Comparison of ENCODE assay signal across 8 cellular contexts in genomic region chr17:78253946-78254672, GRCh38. TPM values are rescaled to one million over a fixed set of nuclear protein-coding genes. Genes with fewer than 3 reads are reported as not detected.
DNase-seq lines count a peak whose midpoint lies in the region; ATAC-seq and TF ChIP-seq lines count a peak whose summit lies in the region.

No MANE protein-coding gene starts in this region.

- no peaks in the 10 kb centered on the region for H3K9me3 ChIP-seq in WERI-Rb-1 (ENCODE audit: severe bottlenecking)
- no peaks in the 10 kb centered on the region for H3K9me3 ChIP-seq in mammary epithelial cell (replicated peaks; ENCODE audit: insufficient read depth, low read length)
- H3K9me3 ChIP-seq in iPS-20b (ENCODE audit: insufficient read depth, low read depth, low read length): no peaks in the 10 kb centered on the region
- no peaks in the 10 kb centered on the region for H3K9me3 ChIP-seq in skeletal muscle satellite cell (replicated peaks; ENCODE audit: low read length)

- H3K4me3 ChIP-seq in WERI-Rb-1 (ENCODE audit: low read depth, low read length) (peak overlapping the region; percentile 83), mammary epithelial cell (replicated peaks in 1 of 3; ENCODE audit: insufficient read depth in 1 of 3, low read depth in 2 of 3, low read length in 3 of 3) (peak overlapping the region; percentile 76 to 91 (median 84)), iPS-20b (ENCODE audit: low read length) (peak overlapping the region; percentile 73), skeletal muscle satellite cell (ENCODE audit: low read length) (peak overlapping the region; percentile 87)

- H4K20me1 ChIP-seq in mammary epithelial cell (ENCODE audit: insufficient read depth, low read length): no peaks in the 10 kb centered on the region

- H3K4me1 ChIP-seq in mammary epithelial cell (ENCODE audit: insufficient read depth, low read length) (peaks cover 10% of the 10 kb centered on the region), iPS-20b (ENCODE audit: insufficient read depth, low read length) (peaks cover 23% of the 10 kb centered on the region), skeletal muscle satellite cell (ENCODE audit: control insufficient read depth, insufficient read depth, low read length) (peaks cover 10% of the 10 kb centered on the region)

- H3K27ac ChIP-seq in WERI-Rb-1 (peak overlapping the region; percentile 86), mammary epithelial cell (ENCODE audit: insufficient read depth, low read depth, low read length) (no peak overlapping the region), iPS-20b (ENCODE audit: low read length) (peak overlapping the region; percentile 75)

- dilution Hi-C loops in mammary epithelial cell (cut with HindIII; ENCODE audit: low sequenced_read_pairs): no loop called here

- H3K79me2 ChIP-seq in mammary epithelial cell (ENCODE audit: insufficient read depth, low read length): no peaks in the 10 kb centered on the region

- TF ChIP-seq CTCF in WERI-Rb-1 (IDR thresholded peaks at IDR 0.05; ENCODE audit: low read depth, low read length) (no peak), mammary epithelial cell (conservative IDR thresholded peaks at IDR 0.05 in 1 of 2, IDR thresholded peaks at IDR 0.05 in 1 of 2; ENCODE audit: extremely low read depth in 1 of 2, insufficient read depth in 1 of 2, low read depth in 1 of 2, low read length in 2 of 2) (no peak)

- H3K4me2 ChIP-seq in mammary epithelial cell (ENCODE audit: insufficient read depth, low read depth, low read length) (peak overlapping the region; percentile 89), skeletal muscle satellite cell (ENCODE audit: low read length) (peak overlapping the region; percentile 100)

- ATAC-seq in HG02642 (IDR thresholded peaks at IDR 0.05; ENCODE audit: poor library complexity, unreplicated experiment): peak; percentile 58
- ATAC-seq in GM21825 (IDR thresholded peaks at IDR 0.05; ENCODE audit: unreplicated experiment): no peak

- peak; percentile 95 for DNase-seq in DMS53 (lab: John Stamatoyannopoulos, UW)
- DNase-seq in NCI-H2171 treated with DMSO at 0.1 percent for 48 hours (lab: John Stamatoyannopoulos, UW): peak; percentile 82
- peak; percentile 95 for DNase-seq in WERI-Rb-1
- DNase-seq in mammary epithelial cell: peak; percentile 67

- in situ Hi-C loops in mammary epithelial cell (cut with MboI; ENCODE audit: low sequenced_read_pairs in 2 of 2): loop anchor here in 1 of 2 donors (25.0 kb wide), 1 partner anchor 142 kb away; no protein-coding TSS in a partner anchor

- H3K9ac ChIP-seq in mammary epithelial cell (ENCODE audit: insufficient read depth, low read length) (peak overlapping the region; percentile 38), iPS-20b (ENCODE audit: low read depth, low read length) (peak overlapping the region; percentile 89; the same call in 1 of the 2 replicates), skeletal muscle satellite cell (ENCODE audit: low read depth, low read length) (peak overlapping the region; percentile 90)

- H3K36me3 ChIP-seq in WERI-Rb-1: peaks cover 3% of the 10 kb centered on the region
- H3K36me3 ChIP-seq in mammary epithelial cell (ENCODE audit: insufficient read depth, low read length): no peaks in the 10 kb centered on the region
- no peaks in the 10 kb centered on the region for H3K36me3 ChIP-seq in iPS-20b (ENCODE audit: insufficient read depth, low read depth, low read length)
- no peaks in the 10 kb centered on the region for H3K36me3 ChIP-seq in skeletal muscle satellite cell (ENCODE audit: insufficient read depth, low read length)

- intact Hi-C loops in mammary epithelial cell (cut with micrococcal nuclease): loop anchor here (1.0 kb wide), 1 partner anchor 67 kb away; the partner anchor contains the start of genes AFMID and TK1

- no TSS peak for BruUV-seq in mammary epithelial cell (replicated peaks; lab: Mats Ljungman, UMichigan)

- H2AFZ ChIP-seq in mammary epithelial cell (ENCODE audit: low read depth, low read length): peak overlapping the region; percentile 99

- 3% methylated on average over 20 of the region's 73 CpGs for WGBS in mammary epithelial cell (ENCODE audit: low coverage, missing lambda C conversion rate)

- CTCF ChIA-PET in mammary epithelial cell (lab: Charles Lee; ENCODE audit: low non-redundant PET): no interaction called here

- H3K27me3 ChIP-seq in WERI-Rb-1 (ENCODE audit: insufficient read depth, low read depth, severe bottlenecking) (no peaks in the 10 kb centered on the region), mammary epithelial cell (ENCODE audit: insufficient read depth, low read length) (no peaks in the 10 kb centered on the region), iPS-20b (ENCODE audit: insufficient read depth, low read length) (no peaks in the 10 kb centered on the region), skeletal muscle satellite cell (ENCODE audit: control insufficient read depth, insufficient read depth, low read length) (peaks cover 6% of the 10 kb centered on the region)

RNA-seq across cellular contexts. Expression of gene TMEM235, which starts 22.7 kb away (rescaled TPM):
- not detected for total RNA-seq in mammary epithelial cell
- polyA plus RNA-seq in mammary epithelial cell: not detected
- polyA minus RNA-seq in mammary epithelial cell: not detected
- total RNA-seq in skeletal muscle satellite cell (2012; rRNA removed): not detected in 2 replicates

RNA-seq across cellular contexts. Expression of gene BIRC5, which starts 40.1 kb away (rescaled TPM):
- total RNA-seq in mammary epithelial cell: 10 to 100 TPM in 1 of 2 donors, under 1 TPM in 1; 0.83 to 44.8 TPM
- 52.0 TPM for polyA plus RNA-seq in mammary epithelial cell
- 33.8 TPM for polyA minus RNA-seq in mammary epithelial cell
- 27.1 and 41.9 TPM in 2 replicates for total RNA-seq in skeletal muscle satellite cell (2012; rRNA removed)

Comparison
In these comparisons a context has a peak if more than half of its experiments do, and no peak if none do; other contexts are left out.
1. H3K9ac ChIP-seq: peak in every context shown above with its lines; median percentile 90 in skeletal muscle satellite cell; 89 in iPS-20b; 38 in mammary epithelial cell.